Comparison of ENCODE assay signal across 21 cellular contexts in the genomic region with DNA sequence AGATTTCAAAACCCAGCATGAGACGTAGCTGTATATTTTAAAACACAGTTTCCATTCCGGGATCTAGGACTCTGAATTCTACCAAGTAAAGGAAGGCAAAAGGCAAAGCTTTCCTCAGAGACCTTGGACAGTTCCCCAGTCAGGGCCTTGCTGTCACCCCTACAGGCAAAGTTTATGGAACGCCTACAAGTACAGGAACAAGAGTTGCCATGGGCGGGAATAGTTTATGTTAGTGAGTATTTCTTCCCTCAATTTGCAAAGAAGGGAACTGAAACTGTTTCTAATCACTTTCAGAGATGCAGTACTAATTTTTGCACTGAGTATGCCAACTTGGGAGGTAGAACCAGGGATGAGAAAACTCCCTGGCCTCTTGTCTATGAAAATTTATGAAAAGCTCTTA.
DNase-seq lines count a peak whose midpoint lies in the region; ATAC-seq and TF ChIP-seq lines count a peak whose summit lies in the region.
"Had no signal": no experiment of that assay in that cellular context is flagged by ENCODE, and none has a peak within 500 bp of the region (broad histone marks: within the 10 kb centered on the region; RNA-seq: fewer than 3 reads in every experiment).

No MANE protein-coding gene starts in this region.

- H3K27me3 Mint-ChIP-seq in WTC11 (ENCODE audit: low read depth): no peaks in the 10 kb centered on the region
- H3K27me3 Mint-ChIP-seq in CD4-positive, alpha-beta memory T cell: no peaks in the 10 kb centered on the region
- H3K27me3 Mint-ChIP-seq: stimulated activated naive CD8-positive, alpha-beta T cell treated with anti-CD3 and anti-CD28 coated beads, Interleukin-15, Interleukin-2, amounts not matched to agents 100 ng/mL and 50 ng/mL, for 24 hours had no signal

- H3K4me3 ChIP-seq in CD4-positive, alpha-beta memory T cell (ENCODE audit: low read length in 2 of 2): no peak overlapping the region
- H3K4me3 ChIP-seq in osteoblast (ENCODE audit: insufficient read depth, low read length): no peak overlapping the region
- H3K4me3 ChIP-seq: Peyer's patch had no signal

- DNase-seq in CD1c-positive myeloid dendritic cell (ENCODE audit: extremely low spot score): peak; percentile 71
- peak; percentile 26 for DNase-seq in LHCN-M2 (ENCODE audit: low read depth)
- no peak for DNase-seq in WTC11 (ENCODE audit: low spot score)
- DNase-seq in iris pigment epithelial cell (ENCODE audit: low read depth): peak; percentile 5
- DNase-seq in NCI-H2227 (lab: John Stamatoyannopoulos, UW; ENCODE audit: unreplicated experiment): no peak
- no peak for DNase-seq in CD4-positive, alpha-beta memory T cell
- DNase-seq in osteoblast (ENCODE audit: insufficient read length, low spot score, missing footprints): no peak
- DNase-seq: activated CD4-positive, alpha-beta T cell treated with anti-CD3 and anti-CD28 coated beads, Interleukin-2, amount 50 U/mL, for 4 hours; activated T-cell treated with anti-CD3 and anti-CD28 coated beads, Interleukin-2, amount 50 U/mL, for 4 hours; brain microvascular endothelial cell; EL; erythroblast; NCI-H1092; NCI-H69; Peyer's patch; SW 1271 had no signal

- no peak overlapping the region for H3K27ac Mint-ChIP-seq in WTC11
- H3K27ac Mint-ChIP-seq in CD4-positive, alpha-beta memory T cell: no peak overlapping the region
- H3K27ac Mint-ChIP-seq: activated naive CD4-positive, alpha-beta T cell treated with anti-CD3 and anti-CD28 coated beads, Interleukin-2, amount 50 U/mL, for 72 hours; dendritic cell treated with granulocyte-macrophage colony-stimulating factor and Interleukin-4, amounts not matched to agents 40 ng/mL and 50 ng/mL, for 4 days; stimulated activated naive CD8-positive, alpha-beta T cell treated with anti-CD3 and anti-CD28 coated beads, Interleukin-15, Interleukin-2, amounts not matched to agents 100 ng/mL and 50 ng/mL, for 24 hours had no signal

- H3K9me3 Mint-ChIP-seq in WTC11: no peaks in the 10 kb centered on the region
- peaks cover 0 to 1% (median 0%) of the 10 kb centered on the region in 8 donors for H3K9me3 Mint-ChIP-seq in CD4-positive, alpha-beta memory T cell
- H3K9me3 Mint-ChIP-seq: activated naive CD4-positive, alpha-beta T cell treated with anti-CD3 and anti-CD28 coated beads, Interleukin-2, amount 50 U/mL, for 72 hours; activated T-cell treated with anti-CD3 and anti-CD28 coated beads, Interleukin-2, amount 50 U/mL, for 4 hours; dendritic cell treated with granulocyte-macrophage colony-stimulating factor and Interleukin-4, amounts not matched to agents 40 ng/mL and 50 ng/mL, for 4 days; stimulated activated naive CD8-positive, alpha-beta T cell treated with anti-CD3 and anti-CD28 coated beads, Interleukin-15, Interleukin-2, amounts not matched to agents 100 ng/mL and 50 ng/mL, for 24 hours had no signal

- no peak overlapping the region for H3K4me2 ChIP-seq in osteoblast (ENCODE audit: insufficient read depth, low read length)

- H3K9me3 ChIP-seq in CD4-positive, alpha-beta memory T cell (ENCODE audit: control insufficient read depth in 1 of 2, low read length in 2 of 2): no peaks in the 10 kb centered on the region
- H3K9me3 ChIP-seq in osteoblast (ENCODE audit: low read depth, low read length): no peaks in the 10 kb centered on the region
- H3K9me3 ChIP-seq: Peyer's patch had no signal

- POLR2A ChIA-PET in WTC11 (lab: Charles Lee): no interaction called here
- POLR2A ChIA-PET in CD4-positive, alpha-beta memory T cell (lab: Charles Lee; ENCODE audit: partially characterized antibody): no interaction called here

- no peak overlapping the region for H3K4me3 Mint-ChIP-seq in WTC11
- no peak overlapping the region for H3K4me3 Mint-ChIP-seq in CD4-positive, alpha-beta memory T cell
- H3K4me3 Mint-ChIP-seq: activated T-cell treated with anti-CD3 and anti-CD28 coated beads, Interleukin-2, amount 50 U/mL, for 4 hours; dendritic cell treated with granulocyte-macrophage colony-stimulating factor and Interleukin-4, amounts not matched to agents 40 ng/mL and 50 ng/mL, for 4 days; neural crest cell; stimulated activated naive CD8-positive, alpha-beta T cell treated with anti-CD3 and anti-CD28 coated beads, Interleukin-15, Interleukin-2, amounts not matched to agents 100 ng/mL and 50 ng/mL, for 24 hours had no signal

- ATAC-seq in WTC11 (peak; percentile 76), HG02623 (IDR thresholded peaks at IDR 0.05; ENCODE audit: unreplicated experiment) (no peak)
- ATAC-seq: activated naive CD4-positive, alpha-beta T cell treated with anti-CD3 and anti-CD28 coated beads, Interleukin-2, amount 50 U/mL, for 72 hours; activated T-cell treated with anti-CD3 and anti-CD28 coated beads, Interleukin-2, amount 50 U/mL, for 4 hours had no signal

- intact Hi-C loops in CD4-positive, alpha-beta memory T cell (cut with micrococcal nuclease): no loop called here

- no peaks in the 10 kb centered on the region for H3K36me3 ChIP-seq in CD4-positive, alpha-beta memory T cell (ENCODE audit: insufficient read depth, low read length)
- H3K36me3 ChIP-seq in osteoblast (ENCODE audit: insufficient read depth, low read length): no peaks in the 10 kb centered on the region
- H3K36me3 ChIP-seq: brain microvascular endothelial cell, Peyer's patch had no signal

- H3K4me1 ChIP-seq in CD4-positive, alpha-beta memory T cell (ENCODE audit: insufficient read depth, low read length): no peaks in the 10 kb centered on the region
- no peaks in the 10 kb centered on the region for H3K4me1 ChIP-seq in osteoblast (ENCODE audit: insufficient read depth, low read length)
- H3K4me1 ChIP-seq: Peyer's patch had no signal

- CTCF ChIA-PET in WTC11 (lab: Charles Lee): no interaction called here
- CTCF ChIA-PET in CD4-positive, alpha-beta memory T cell (lab: Charles Lee; ENCODE audit: partially characterized antibody): no interaction called here

- no peaks in the 10 kb centered on the region for H3K79me2 ChIP-seq in osteoblast (ENCODE audit: insufficient read depth, low read length)

- no peaks in the 10 kb centered on the region for H4K20me1 ChIP-seq in osteoblast (ENCODE audit: insufficient read depth, low read length)

- no peak overlapping the region for H2AFZ ChIP-seq in osteoblast (ENCODE audit: low read length)

- H3K4me1 Mint-ChIP-seq in WTC11: peaks cover 5% of the 10 kb centered on the region
- no peaks in the 10 kb centered on the region for H3K4me1 Mint-ChIP-seq in CD4-positive, alpha-beta memory T cell

- TF ChIP-seq CTCF in WTC11 (IDR thresholded peaks at IDR 0.05) (no peak), osteoblast (IDR thresholded peaks at IDR 0.05; ENCODE audit: extremely low read depth, low read depth, low read length) (no peak)

- no peaks in the 10 kb centered on the region for H3K27me3 ChIP-seq in CD4-positive, alpha-beta memory T cell (ENCODE audit: insufficient read depth, low read length)
- H3K27me3 ChIP-seq in osteoblast (ENCODE audit: insufficient read depth, low read length): no peaks in the 10 kb centered on the region
- H3K27me3 ChIP-seq: brain microvascular endothelial cell, Peyer's patch had no signal

- H3K36me3 Mint-ChIP-seq in WTC11: no peaks in the 10 kb centered on the region
- H3K36me3 Mint-ChIP-seq in CD4-positive, alpha-beta memory T cell: peaks cover 36 to 68% of the 10 kb centered on the region in 2 donors

- no peak overlapping the region for H3K27ac ChIP-seq in CD4-positive, alpha-beta memory T cell (ENCODE audit: low read depth, low read length)
- H3K27ac ChIP-seq in osteoblast (ENCODE audit: low read depth, low read length): no peak overlapping the region
- H3K27ac ChIP-seq: brain microvascular endothelial cell, Peyer's patch had no signal

TF ChIP-seq in WTC11, 78 proteins besides CTCF, POLR2A, EP300 and RAD21 (continues in another document):
- TF ChIP-seq ZNF671 (CRISPR knock-in tag; IDR thresholded peaks at IDR 0.05) (no peak), RORB (CRISPR knock-in tag; IDR thresholded peaks at IDR 0.05) (no peak), JAZF1 (CRISPR knock-in tag; IDR thresholded peaks at IDR 0.05) (no peak)
- TF ChIP-seq, protein P1, sequence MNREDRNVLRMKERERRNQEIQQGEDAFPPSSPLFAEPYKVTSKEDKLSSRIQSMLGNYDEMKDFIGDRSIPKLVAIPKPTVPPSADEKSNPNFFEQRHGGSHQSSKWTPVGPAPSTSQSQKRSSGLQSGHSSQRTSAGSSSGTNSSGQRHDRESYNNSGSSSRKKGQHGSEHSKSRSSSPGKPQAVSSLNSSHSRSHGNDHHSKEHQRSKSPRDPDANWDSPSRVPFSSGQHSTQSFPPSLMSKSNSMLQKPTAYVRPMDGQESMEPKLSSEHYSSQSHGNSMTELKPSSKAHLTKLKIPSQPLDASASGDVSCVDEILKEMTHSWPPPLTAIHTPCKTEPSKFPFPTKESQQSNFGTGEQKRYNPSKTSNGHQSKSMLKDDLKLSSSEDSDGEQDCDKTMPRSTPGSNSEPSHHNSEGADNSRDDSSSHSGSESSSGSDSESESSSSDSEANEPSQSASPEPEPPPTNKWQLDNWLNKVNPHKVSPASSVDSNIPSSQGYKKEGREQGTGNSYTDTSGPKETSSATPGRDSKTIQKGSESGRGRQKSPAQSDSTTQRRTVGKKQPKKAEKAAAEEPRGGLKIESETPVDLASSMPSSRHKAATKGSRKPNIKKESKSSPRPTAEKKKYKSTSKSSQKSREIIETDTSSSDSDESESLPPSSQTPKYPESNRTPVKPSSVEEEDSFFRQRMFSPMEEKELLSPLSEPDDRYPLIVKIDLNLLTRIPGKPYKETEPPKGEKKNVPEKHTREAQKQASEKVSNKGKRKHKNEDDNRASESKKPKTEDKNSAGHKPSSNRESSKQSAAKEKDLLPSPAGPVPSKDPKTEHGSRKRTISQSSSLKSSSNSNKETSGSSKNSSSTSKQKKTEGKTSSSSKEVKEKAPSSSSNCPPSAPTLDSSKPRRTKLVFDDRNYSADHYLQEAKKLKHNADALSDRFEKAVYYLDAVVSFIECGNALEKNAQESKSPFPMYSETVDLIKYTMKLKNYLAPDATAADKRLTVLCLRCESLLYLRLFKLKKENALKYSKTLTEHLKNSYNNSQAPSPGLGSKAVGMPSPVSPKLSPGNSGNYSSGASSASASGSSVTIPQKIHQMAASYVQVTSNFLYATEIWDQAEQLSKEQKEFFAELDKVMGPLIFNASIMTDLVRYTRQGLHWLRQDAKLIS (CRISPR knock-in tag; IDR thresholded peaks at IDR 0.05; ENCODE audit: borderline replicate concordance): no peak
- TF ChIP-seq, protein P2, sequence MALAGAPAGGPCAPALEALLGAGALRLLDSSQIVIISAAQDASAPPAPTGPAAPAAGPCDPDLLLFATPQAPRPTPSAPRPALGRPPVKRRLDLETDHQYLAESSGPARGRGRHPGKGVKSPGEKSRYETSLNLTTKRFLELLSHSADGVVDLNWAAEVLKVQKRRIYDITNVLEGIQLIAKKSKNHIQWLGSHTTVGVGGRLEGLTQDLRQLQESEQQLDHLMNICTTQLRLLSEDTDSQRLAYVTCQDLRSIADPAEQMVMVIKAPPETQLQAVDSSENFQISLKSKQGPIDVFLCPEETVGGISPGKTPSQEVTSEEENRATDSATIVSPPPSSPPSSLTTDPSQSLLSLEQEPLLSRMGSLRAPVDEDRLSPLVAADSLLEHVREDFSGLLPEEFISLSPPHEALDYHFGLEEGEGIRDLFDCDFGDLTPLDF (CRISPR knock-in tag; IDR thresholded peaks at IDR 0.05): no peak

Comparison
In these comparisons a context has a peak if more than half of its experiments do, and no peak if none do; other contexts are left out.
1. DNase-seq: peak in CD1c-positive myeloid dendritic cell (single experiment), LHCN-M2 (single experiment) and iris pigment epithelial cell (single experiment); none in WTC11 (single experiment), NCI-H2227 (single experiment), CD4-positive, alpha-beta memory T cell (0 of 5) and osteoblast (single experiment).